ENCODE assay signal across 12 cellular contexts in genomic region chr15:72758195-72758594, GRCh38. TPM values are rescaled to one million over a fixed set of nuclear protein-coding genes. Genes with fewer than 3 reads are reported as not detected.
DNase-seq lines count a peak whose midpoint lies in the region; ATAC-seq and TF ChIP-seq lines count a peak whose summit lies in the region.
"Had no signal": no experiment of that assay in that cellular context is flagged by ENCODE, and none has a peak within 500 bp of the region (broad histone marks: within the 10 kb centered on the region; RNA-seq: fewer than 3 reads in every experiment).

No MANE protein-coding gene starts in this region.

- H3K27me3 ChIP-seq in adipocyte (replicated peaks; ENCODE audit: control insufficient read depth, insufficient read depth, low read length), result no peaks in the 10 kb centered on the region
- H3K27me3 ChIP-seq: testis had no signal

- no peak for TF ChIP-seq CTCF in HFFc6 (IDR thresholded peaks at IDR 0.05)

- peak overlapping the region; percentile 92 for H3K27ac Mint-ChIP-seq in HFFc6
- H3K27ac Mint-ChIP-seq: nephron had no signal

- peaks cover 46% of the 10 kb centered on the region for H3K36me3 Mint-ChIP-seq in HFFc6 (ENCODE audit: low read depth)

- peak overlapping the region; percentile 19 for H3K9ac ChIP-seq in adipocyte (ENCODE audit: low read length)

- DNase-seq in HFFc6 (peak; percentile 89), adipocyte (ENCODE audit: low read depth) (peak; percentile 74), fibroblast of the conjunctiva (ENCODE audit: low read depth) (peak; percentile 13), smooth muscle cell of the brain vasculature (ENCODE audit: low read depth, low spot score) (peak; percentile 65), HUDEP-2 (lab: John Stamatoyannopoulos, UW; ENCODE audit: unreplicated experiment in 76 of 76) (no peak)
- DNase-seq: activated CD4-positive, alpha-beta T cell treated with anti-CD3 and anti-CD28 coated beads, Interleukin-2, amount 50 U/mL, for 48 hours; NCI-H446; stimulated activated CD4-positive, alpha-beta T cell treated with anti-CD3 and anti-CD28 coated beads, Interleukin-2, amount 100 ng/mL, for 48 hours; testis had no signal

- H3K9me3 Mint-ChIP-seq in HFFc6, result no peaks in the 10 kb centered on the region
- H3K9me3 Mint-ChIP-seq: nephron had no signal

- peaks cover 25% of the 10 kb centered on the region for H3K4me1 Mint-ChIP-seq in HFFc6 (ENCODE audit: low read depth)
- H3K4me1 Mint-ChIP-seq: nephron had no signal

- ATAC-seq in HG03571 (IDR thresholded peaks at IDR 0.05; ENCODE audit: unreplicated experiment), result no peak
- no peak for ATAC-seq in HG03378 (IDR thresholded peaks at IDR 0.05; ENCODE audit: unreplicated experiment)

- no peaks in the 10 kb centered on the region for H3K27me3 Mint-ChIP-seq in HFFc6 (ENCODE audit: insufficient read depth)

- peak overlapping the region; percentile 31 for H3K4me3 Mint-ChIP-seq in HFFc6
- H3K4me3 Mint-ChIP-seq: nephron had no signal

- peaks cover 24% of the 10 kb centered on the region for H3K4me1 ChIP-seq in adipocyte (ENCODE audit: control insufficient read depth, insufficient read depth, low read length)
- H3K4me1 ChIP-seq: testis had no signal

- H3K9me3 ChIP-seq in adipocyte (ENCODE audit: control insufficient read depth, low read length), result no peaks in the 10 kb centered on the region
- H3K9me3 ChIP-seq: testis had no signal

- H3K36me3 ChIP-seq in adipocyte (ENCODE audit: control insufficient read depth, insufficient read depth, low read length, severe bottlenecking), result peaks cover 77% of the 10 kb centered on the region

- peak overlapping the region; percentile 63 for H3K4me3 ChIP-seq in adipocyte (ENCODE audit: low read length)
- H3K4me3 ChIP-seq: testis had no signal

RNA-seq across cellular contexts. Expression of gene ADPGK, which starts 25.4 kb away (rescaled TPM):
- total RNA-seq in HFFc6 (2021; fragmentation: NEBNext Ultra II Directional; extraction: Animal tissue kit (Norgen Biotek cat#: 25700)), result 10 to 100 TPM; 54.6 to 59.4 (median 56.8) TPM

Comparison
In these comparisons a context has a peak if more than half of its experiments do, and no peak if none do; other contexts are left out.
1. DNase-seq: peak in HFFc6 (single experiment), adipocyte (single experiment), fibroblast of the conjunctiva (single experiment) and smooth muscle cell of the brain vasculature (single experiment); none in HUDEP-2 (0 of 76).